In genomic region chr12:75457753-75458319, GRCh38 we compare ENCODE assay signal across 1 cellular context.
TF ChIP-seq lines count a peak whose summit lies in the region.

No MANE protein-coding gene starts in this region.

TF ChIP-seq in HepG2, 621 proteins besides CTCF, POLR2A, EP300 and RAD21:
- peak; percentile 93; the same call in 1 of the 2 replicates for TF ChIP-seq SETDB1 (CRISPR knock-in tag; IDR thresholded peaks at IDR 0.05; ENCODE audit: borderline replicate concordance)
TF ChIP-seq in HepG2: peak in this region for 1; not testable (repeated sequence) for 620.
